33 cellular contexts compared by ENCODE assay signal in genomic region chrX:11148401-11148800, GRCh38.
"Had no signal": no experiment of that assay in that cellular context is flagged by ENCODE, and none has a peak within 500 bp of the region (broad histone marks: within the 10 kb centered on the region; RNA-seq: fewer than 3 reads in every experiment).

No MANE protein-coding gene starts in this region.

- H3K4me3 ChIP-seq: MG63 had no signal

- H3K36me3 ChIP-seq: MG63 had no signal

- H3K9me3 ChIP-seq: MG63 had no signal

- H3K27me3 ChIP-seq: MG63 had no signal

- DNase-seq: Karpas-422, Kasumi-1, MG63, MM.1S, MV-4-11, NCI-H1048, NCI-H1092, NCI-H1092 treated with DMSO at 0.1 percent for 48 hours, NCI-H1105, NCI-H1105 treated with DMSO at 0.1 percent for 48 hours, NCI-H1417, NCI-H1417 treated with DMSO at 0.1 percent for 48 hours, NCI-H1436, NCI-H1436 treated with DMSO at 0.1 percent for 48 hours, NCI-H146, NCI-H1694, NCI-H1694 treated with DMSO at 0.1 percent for 48 hours, NCI-H187, NCI-H187 treated with DMSO at 0.1 percent for 48 hours, NCI-H1930, NCI-H2029, NCI-H2029 treated with DMSO at 0.1 percent for 48 hours, NCI-H2081, NCI-H2081 treated with DMSO at 0.1 percent for 48 hours, NCI-H2107, NCI-H2171, NCI-H2171 treated with DMSO at 0.1 percent for 48 hours, NCI-H2227 treated with DMSO at 0.1 percent for 48 hours, NCI-H345, NCI-H446, NCI-H446 treated with DMSO at 0.1 percent for 48 hours, NCI-H510A had no signal

- H3K27ac ChIP-seq: KMS-11 had no signal
